Comparison of ENCODE assay signal across 19 cellular contexts in the genomic region with DNA sequence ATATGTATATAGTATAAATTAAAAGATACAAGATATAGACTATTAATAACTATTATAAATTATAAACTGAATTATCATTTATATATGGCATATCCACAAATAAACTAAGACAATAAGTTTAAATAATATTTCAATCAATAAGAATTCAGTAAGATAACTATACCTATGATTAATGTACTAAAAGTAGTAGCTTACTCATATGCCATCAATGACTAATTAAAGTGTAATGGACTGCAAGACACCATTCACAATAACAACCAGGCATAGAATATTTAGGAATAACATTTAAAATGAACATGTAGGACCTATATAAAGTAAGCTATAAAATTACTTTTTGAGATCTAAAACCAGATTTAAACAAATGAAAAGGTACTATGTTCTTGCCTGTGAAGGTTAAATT. TPM values are rescaled to one million over a fixed set of nuclear protein-coding genes. Genes with fewer than 3 reads are reported as not detected.
DNase-seq lines count a peak whose midpoint lies in the region; FAIRE-seq and TF ChIP-seq lines count a peak whose summit lies in the region.
"Had no signal": no experiment of that assay in that cellular context is flagged by ENCODE, and none has a peak within 500 bp of the region (broad histone marks: within the 10 kb centered on the region; RNA-seq: fewer than 3 reads in every experiment).

No MANE protein-coding gene starts in this region.

- TF ChIP-seq EP300 in ovary (IDR thresholded peaks at IDR 0.05), result no peak

- H3K27ac ChIP-seq in kidney (ENCODE audit: low read depth in 2 of 2, low read length in 2 of 2) (no peak overlapping the region), ovary (no peak overlapping the region)
- no peak overlapping the region for H3K27ac ChIP-seq in CD4-positive, alpha-beta memory T cell (ENCODE audit: low read depth, low read length)
- H3K27ac ChIP-seq: GM23248 had no signal

- no peaks in the 10 kb centered on the region for H3K9me3 Mint-ChIP-seq in CD4-positive, alpha-beta memory T cell
- no peaks in the 10 kb centered on the region for H3K9me3 Mint-ChIP-seq in T-helper 2 cell treated with Interferon-gamma antibody and Interleukin-4, amounts not matched to agents 5 μg/mL and 100 μg/mL, for 36 hours
- H3K9me3 Mint-ChIP-seq: CD14-positive monocyte; CD8-positive, alpha-beta memory T cell had no signal

- POLR2A ChIA-PET in CD4-positive, alpha-beta memory T cell (lab: Charles Lee; ENCODE audit: partially characterized antibody), result no interaction called here

- H3K4me1 ChIP-seq in kidney (ENCODE audit: control insufficient read depth in 1 of 2, insufficient read depth in 1 of 2, low read depth in 1 of 2, low read length in 2 of 2), result no peaks in the 10 kb centered on the region
- no peaks in the 10 kb centered on the region for H3K4me1 ChIP-seq in CD4-positive, alpha-beta memory T cell (ENCODE audit: insufficient read depth, low read length)
- H3K4me1 ChIP-seq in ovary (ENCODE audit: insufficient read depth), result no peaks in the 10 kb centered on the region
- H3K4me1 ChIP-seq: Caco-2 had no signal

- H3K4me1 Mint-ChIP-seq in CD4-positive, alpha-beta memory T cell, result no peaks in the 10 kb centered on the region
- no peaks in the 10 kb centered on the region for H3K4me1 Mint-ChIP-seq in T-helper 2 cell treated with Interferon-gamma antibody and Interleukin-4, amounts not matched to agents 5 μg/mL and 100 μg/mL, for 36 hours (ENCODE audit: low read depth)
- H3K4me1 Mint-ChIP-seq: CD14-positive monocyte; CD8-positive, alpha-beta memory T cell; IgD-negative memory B cell had no signal

- no peak for TF ChIP-seq POLR2A in ovary (IDR thresholded peaks at IDR 0.05)

- no peaks in the 10 kb centered on the region for H3K27me3 ChIP-seq in CD4-positive, alpha-beta memory T cell (ENCODE audit: insufficient read depth, low read length)
- no peaks in the 10 kb centered on the region for H3K27me3 ChIP-seq in ovary

- TF ChIP-seq CTCF in kidney (IDR thresholded peaks at IDR 0.05; ENCODE audit: borderline replicate concordance, extremely low read depth, insufficient read depth) (no peak), ovary (IDR thresholded peaks at IDR 0.05) (no peak)

- H3K36me3 Mint-ChIP-seq in CD4-positive, alpha-beta memory T cell, result no peaks in the 10 kb centered on the region
- H3K36me3 Mint-ChIP-seq in T-helper 2 cell treated with Interferon-gamma antibody and Interleukin-4, amounts not matched to agents 5 μg/mL and 100 μg/mL, for 36 hours (ENCODE audit: low read depth), result no peaks in the 10 kb centered on the region
- H3K36me3 Mint-ChIP-seq: CD14-positive monocyte; CD8-positive, alpha-beta memory T cell; IgD-negative memory B cell had no signal

- CTCF ChIA-PET in CD4-positive, alpha-beta memory T cell (lab: Charles Lee; ENCODE audit: partially characterized antibody), result no interaction called here

- FAIRE-seq in colon (lab: Jason Lieb, UNC) (peak; percentile 80), kidney (lab: Jason Lieb, UNC) (peak; percentile 82)
- FAIRE-seq: GM12878, GM18507, H54 had no signal

- intact Hi-C loops in kidney (cut with DNase I), result no loop called here
- intact Hi-C loops in CD4-positive, alpha-beta memory T cell (cut with micrococcal nuclease), result no loop called here
- intact Hi-C loops in ovary (cut with DNase I), result no loop called here

- DNase-seq in RKO (ENCODE audit: low spot score) (peak; percentile 46), kidney (no peak), SHP77 treated with DMSO at 0.1 percent for 48 hours (lab: John Stamatoyannopoulos, UW) (no peak), ovary (no peak)
- no peak for DNase-seq in CD4-positive, alpha-beta memory T cell
- no peak for DNase-seq in T-helper 2 cell treated with Interferon-gamma antibody and Interleukin-4, amounts not matched to agents 5 μg/mL and 100 μg/mL, for 36 hours (ENCODE audit: low spot score)
- DNase-seq: Caco-2; CD8-positive, alpha-beta memory T cell; DMS53; GM23248 had no signal

- H3K27ac Mint-ChIP-seq in CD4-positive, alpha-beta memory T cell, result no peak overlapping the region
- no peak overlapping the region for H3K27ac Mint-ChIP-seq in T-helper 2 cell treated with Interferon-gamma antibody and Interleukin-4, amounts not matched to agents 5 μg/mL and 100 μg/mL, for 36 hours
- H3K27ac Mint-ChIP-seq: CD14-positive monocyte; CD8-positive, alpha-beta memory T cell; IgD-negative memory B cell had no signal

- H3K27me3 Mint-ChIP-seq in CD4-positive, alpha-beta memory T cell, result peaks cover 0 to 3% of the 10 kb centered on the region in 2 donors
- no peaks in the 10 kb centered on the region for H3K27me3 Mint-ChIP-seq in T-helper 2 cell treated with Interferon-gamma antibody and Interleukin-4, amounts not matched to agents 5 μg/mL and 100 μg/mL, for 36 hours (ENCODE audit: low read depth)
- H3K27me3 Mint-ChIP-seq: IgD-negative memory B cell had no signal

- H3K9me3 ChIP-seq in kidney (ENCODE audit: control insufficient read depth in 1 of 2, low read length in 2 of 2) (no peaks in the 10 kb centered on the region), ovary (no peaks in the 10 kb centered on the region)
- H3K9me3 ChIP-seq in CD4-positive, alpha-beta memory T cell (ENCODE audit: control insufficient read depth in 1 of 2, low read length in 2 of 2), result no peaks in the 10 kb centered on the region
- H3K9me3 ChIP-seq: Caco-2 had no signal

- H3K9ac ChIP-seq in kidney (ENCODE audit: low read length in 2 of 2), result no peak overlapping the region
- H3K9ac ChIP-seq: GM23248 had no signal

- no peak overlapping the region for H3K4me3 ChIP-seq in kidney (ENCODE audit: low read length in 2 of 2)
- H3K4me3 ChIP-seq in CD4-positive, alpha-beta memory T cell (ENCODE audit: low read length in 2 of 2), result no peak overlapping the region
- H3K4me3 ChIP-seq in ovary, result no peak overlapping the region
- H3K4me3 ChIP-seq: GM12878, GM23248 had no signal

- H3K36me3 ChIP-seq in kidney (ENCODE audit: control insufficient read depth in 1 of 2, insufficient read depth in 2 of 2, low read length in 2 of 2) (no peaks in the 10 kb centered on the region), ovary (no peaks in the 10 kb centered on the region)
- no peaks in the 10 kb centered on the region for H3K36me3 ChIP-seq in CD4-positive, alpha-beta memory T cell (ENCODE audit: insufficient read depth, low read length)

- H3K4me3 Mint-ChIP-seq in CD4-positive, alpha-beta memory T cell, result no peak overlapping the region
- H3K4me3 Mint-ChIP-seq in T-helper 2 cell treated with Interferon-gamma antibody and Interleukin-4, amounts not matched to agents 5 μg/mL and 100 μg/mL, for 36 hours, result no peak overlapping the region
- H3K4me3 Mint-ChIP-seq: CD14-positive monocyte; CD8-positive, alpha-beta memory T cell; IgD-negative memory B cell had no signal

RNA-seq across cellular contexts. Expression of gene KCNC2, which starts 18.8 kb away (rescaled TPM):
- total RNA-seq in kidney, result not detected
- polyA plus RNA-seq in kidney (ENCODE audit: insufficient read depth, low read depth, low replicate concordance), result not detected
- total RNA-seq in CD4-positive, alpha-beta memory T cell, result not detected
- not detected for polyA plus RNA-seq in CD4-positive, alpha-beta memory T cell
- total RNA-seq in ovary, result not detected
- not detected for polyA plus RNA-seq in ovary
- total RNA-seq: A673; Caco-2; CD8-positive, alpha-beta memory T cell; GM12878; GM23248; HT1080 had no signal
- polyA plus RNA-seq: BJ; CD14-positive monocyte; CD8-positive, alpha-beta memory T cell; GM23248; IgD-negative memory B cell had no signal
